Comparison of ENCODE assay signal across 1 cellular context in the genomic region with DNA sequence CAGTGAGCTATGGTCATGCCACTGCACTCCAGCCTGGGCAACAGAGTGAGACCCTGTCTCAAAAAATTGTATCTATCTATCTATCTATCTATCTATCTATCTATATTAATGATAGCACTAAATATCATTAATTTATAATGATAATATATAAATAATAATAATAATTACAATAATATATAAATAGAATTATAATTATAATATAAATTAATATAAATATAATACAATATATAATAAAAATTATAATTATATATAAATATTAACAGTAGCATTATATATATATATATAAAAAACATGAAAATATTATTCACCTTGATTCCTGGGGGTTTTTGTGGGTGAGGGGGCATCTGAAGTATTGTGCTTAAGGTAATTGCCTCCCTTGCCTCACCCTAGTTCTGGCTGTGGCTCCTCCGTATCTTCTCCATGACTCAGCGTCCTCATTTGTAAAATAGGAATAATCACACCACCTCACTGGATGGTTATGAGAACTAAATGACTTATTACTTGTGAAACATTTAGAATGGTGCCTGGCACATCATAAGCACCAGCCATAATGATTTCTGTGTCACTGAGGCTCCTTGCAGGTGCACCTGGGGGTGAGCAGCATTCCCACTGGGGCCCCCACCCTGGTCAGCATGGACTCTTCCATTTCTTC.
A peak's percentile ranks its signal among the peaks of the same experiment; 100 is the strongest.
TF ChIP-seq lines count a peak whose summit lies in the region.

No MANE protein-coding gene starts in this region.

TF ChIP-seq in IMR-90, 13 proteins besides CTCF, POLR2A, EP300 and RAD21:
- TF ChIP-seq MAFK (IDR thresholded peaks at IDR 0.05; ENCODE audit: low read depth, low read length) (no peak), MXI1 (IDR thresholded peaks at IDR 0.05; ENCODE audit: borderline replicate concordance, low read depth, low read length) (no peak), NFE2L2 (IDR thresholded peaks at IDR 0.05; ENCODE audit: low read depth, low read length) (peak; percentile 50), SMC3 (IDR thresholded peaks at IDR 0.05; ENCODE audit: low read depth, low read length) (no peak)
- TF ChIP-seq, protein P1, sequence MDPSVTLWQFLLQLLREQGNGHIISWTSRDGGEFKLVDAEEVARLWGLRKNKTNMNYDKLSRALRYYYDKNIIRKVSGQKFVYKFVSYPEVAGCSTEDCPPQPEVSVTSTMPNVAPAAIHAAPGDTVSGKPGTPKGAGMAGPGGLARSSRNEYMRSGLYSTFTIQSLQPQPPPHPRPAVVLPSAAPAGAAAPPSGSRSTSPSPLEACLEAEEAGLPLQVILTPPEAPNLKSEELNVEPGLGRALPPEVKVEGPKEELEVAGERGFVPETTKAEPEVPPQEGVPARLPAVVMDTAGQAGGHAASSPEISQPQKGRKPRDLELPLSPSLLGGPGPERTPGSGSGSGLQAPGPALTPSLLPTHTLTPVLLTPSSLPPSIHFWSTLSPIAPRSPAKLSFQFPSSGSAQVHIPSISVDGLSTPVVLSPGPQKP (IDR thresholded peaks at IDR 0.05; ENCODE audit: borderline replicate concordance, low read depth, low read length) = no peak
